In the genomic region with DNA sequence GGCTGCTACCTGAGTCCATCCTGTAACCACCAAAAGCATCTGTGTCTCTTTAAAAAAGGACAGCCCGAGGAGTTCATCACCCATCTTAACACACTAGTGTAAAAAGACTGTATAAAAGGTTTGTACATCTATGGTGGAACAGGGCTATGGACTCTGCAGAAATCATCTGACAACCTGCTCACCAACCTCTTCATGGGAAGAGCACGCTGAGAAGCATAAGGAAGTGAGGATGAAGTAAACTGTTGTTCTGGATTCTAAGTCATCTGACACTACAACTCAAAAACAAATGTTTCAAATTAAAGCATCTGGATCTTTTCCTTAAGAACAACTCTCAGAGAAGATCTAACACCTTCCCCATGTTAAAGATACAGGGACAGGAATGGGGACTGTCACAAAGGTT, we compare ENCODE assay signal across 19 cellular contexts. TPM values are rescaled to one million over a fixed set of nuclear protein-coding genes. Genes with fewer than 3 reads are reported as not detected.
DNase-seq lines count a peak whose midpoint lies in the region; ATAC-seq, FAIRE-seq and TF ChIP-seq lines count a peak whose summit lies in the region.
"Had no signal": no experiment of that assay in that cellular context is flagged by ENCODE, and none has a peak within 500 bp of the region (broad histone marks: within the 10 kb centered on the region; RNA-seq: fewer than 3 reads in every experiment).

No MANE protein-coding gene starts in this region.

- TF ChIP-seq CTCF in HepG2 (CRISPR knock-in tag; IDR thresholded peaks at IDR 0.05) (no peak), right lobe of liver (IDR thresholded peaks at IDR 0.05) (no peak), endothelial cell of umbilical vein (IDR thresholded peaks at IDR 0.05; ENCODE audit: extremely low read depth in 1 of 2, insufficient read depth in 1 of 2, low read depth in 1 of 2, low read length in 2 of 2) (no peak), parathyroid adenoma (IDR thresholded peaks at IDR 0.05) (no peak), vagina (IDR thresholded peaks at IDR 0.05) (no peak)

- no peak for TF ChIP-seq POLR2A in HepG2 (IDR thresholded peaks at IDR 0.05; ENCODE audit: insufficient read depth in 1 of 2, low read depth in 2 of 2, low read length in 2 of 2)
- TF ChIP-seq POLR2A in right lobe of liver (IDR thresholded peaks at IDR 0.05) = no peak
- no peak for TF ChIP-seq POLR2A in endothelial cell of umbilical vein (IDR thresholded peaks at IDR 0.05; ENCODE audit: low read depth, low read length)
- no peak for TF ChIP-seq POLR2A in vagina (IDR thresholded peaks at IDR 0.05)

- H3K79me2 ChIP-seq in HepG2 (ENCODE audit: insufficient read depth, low read length) (peaks cover 100% of the 10 kb centered on the region), endothelial cell of umbilical vein (ENCODE audit: control insufficient read depth, insufficient read depth, low read length) (peaks cover 76% of the 10 kb centered on the region), parathyroid adenoma (peaks cover 28% of the 10 kb centered on the region)

- peaks cover 13% of the 10 kb centered on the region for H3K9me3 ChIP-seq in HepG2 (ENCODE audit: low read length)
- no peaks in the 10 kb centered on the region for H3K9me3 ChIP-seq in right lobe of liver
- no peaks in the 10 kb centered on the region for H3K9me3 ChIP-seq in endothelial cell of umbilical vein (replicated peaks; ENCODE audit: control insufficient read depth, insufficient read depth, low read length)
- H3K9me3 ChIP-seq in parathyroid adenoma (ENCODE audit: control insufficient read depth, low read length) = no peaks in the 10 kb centered on the region
- H3K9me3 ChIP-seq in vagina = no peaks in the 10 kb centered on the region

- WGBS in HepG2 (ENCODE audit: low lambda C conversion rate) = 87% methylated on average over 2 of the region's 2 CpGs
- 47% methylated on average over 2 of the region's 2 CpGs for WGBS in right lobe of liver (ENCODE audit: insufficient coverage, low coverage, low lambda C conversion rate, missing lambda C conversion rate)

- DNase-seq in HepG2 (ENCODE audit: low spot score) (no peak), right lobe of liver (no peak), endothelial cell of umbilical vein (ENCODE audit: low read depth, low spot score) (peak; percentile 58), vagina (ENCODE audit: extremely low spot score in 2 of 2) (no peak), GM19238 (ENCODE audit: insufficient read length, low spot score) (no peak)
- DNase-seq: activated CD8-positive, alpha-beta T cell treated with anti-CD3 and anti-CD28 coated beads for 36 hours; activated T-cell treated with anti-CD3 and anti-CD28 coated beads, Interleukin-2, amount 50 U/mL, for 4 hours; effector CD8-positive, alpha-beta T cell; foreskin fibroblast; MM.1S; NCI-H187; RPMI8226; stimulated activated naive CD8-positive, alpha-beta T cell treated with anti-CD3 and anti-CD28 coated beads, Interleukin-15, amount 100 ng/mL, for 72 hours; SW 1271 had no signal

- H3K4me3 ChIP-seq in HepG2 (replicated peaks in 1 of 3; ENCODE audit: insufficient read depth in 1 of 3, low read depth in 2 of 3, low read length in 3 of 3) (no peak overlapping the region), right lobe of liver (no peak overlapping the region), endothelial cell of umbilical vein (replicated peaks in 1 of 3; ENCODE audit: insufficient read depth in 1 of 3, low read depth in 1 of 3, low read length in 3 of 3) (no peak overlapping the region), parathyroid adenoma (ENCODE audit: low read depth, low read length) (no peak overlapping the region), vagina (peak overlapping the region in 1 of 2 donors; percentile 0)

- no peak overlapping the region for H2AFZ ChIP-seq in HepG2 (ENCODE audit: low read length)
- no peak overlapping the region for H2AFZ ChIP-seq in endothelial cell of umbilical vein (ENCODE audit: low read depth, low read length)
- no peak overlapping the region for H2AFZ ChIP-seq in parathyroid adenoma

- H3K4me1 ChIP-seq in HepG2 (ENCODE audit: insufficient read depth, low read length) = peaks cover 71% of the 10 kb centered on the region
- peaks cover 0 to 83% (median 22%) of the 10 kb centered on the region in 4 donors for H3K4me1 ChIP-seq in right lobe of liver
- peaks cover 30% of the 10 kb centered on the region for H3K4me1 ChIP-seq in endothelial cell of umbilical vein (ENCODE audit: control insufficient read depth, extremely low read depth, insufficient read depth, low read length)
- peaks cover 18% of the 10 kb centered on the region for H3K4me1 ChIP-seq in parathyroid adenoma
- peaks cover 90% of the 10 kb centered on the region for H3K4me1 ChIP-seq in vagina

- TF ChIP-seq EP300 in HepG2 (IDR thresholded peaks at IDR 0.05; ENCODE audit: low read depth in 2 of 2, low read length in 2 of 2) (no peak), HepG2 (CRISPR knock-in tag; IDR thresholded peaks at IDR 0.05; ENCODE audit: borderline replicate concordance) (no peak)

- dilution Hi-C loops in endothelial cell of umbilical vein (cut with MboI; ENCODE audit: extremely low pct_ligation_motif_present, low sequenced_read_pairs) = no loop called here

- H3K36me3 ChIP-seq in HepG2 (replicated peaks in 1 of 2; ENCODE audit: control insufficient read depth in 1 of 2, insufficient read depth in 2 of 2, low read length in 2 of 2) = peaks cover 0 to 14% of the 10 kb centered on the region in 2 experiments; a peak in 2 of 5 replicates
- H3K36me3 ChIP-seq in right lobe of liver = no peaks in the 10 kb centered on the region
- no peaks in the 10 kb centered on the region for H3K36me3 ChIP-seq in endothelial cell of umbilical vein (ENCODE audit: control insufficient read depth in 2 of 2, extremely low read depth in 1 of 2, insufficient read depth in 2 of 2, low read length in 2 of 2)
- H3K36me3 ChIP-seq in parathyroid adenoma (ENCODE audit: control insufficient read depth, insufficient read depth, low read length) = no peaks in the 10 kb centered on the region
- H3K36me3 ChIP-seq in vagina = peaks cover 0 to under 1% of the 10 kb centered on the region in 2 donors

- no peaks in the 10 kb centered on the region for H3K9me1 ChIP-seq in endothelial cell of umbilical vein (replicated peaks; ENCODE audit: control insufficient read depth, extremely low read depth, insufficient read depth, low read length)

- H3K27me3 ChIP-seq in HepG2 (ENCODE audit: control insufficient read depth in 1 of 2, insufficient read depth in 2 of 2, low read length in 2 of 2) = peaks cover 0 to 4% of the 10 kb centered on the region in 2 experiments; a peak in 1 of 5 replicates
- H3K27me3 ChIP-seq in right lobe of liver = no peaks in the 10 kb centered on the region
- no peaks in the 10 kb centered on the region for H3K27me3 ChIP-seq in endothelial cell of umbilical vein (ENCODE audit: control insufficient read depth in 2 of 2, insufficient read depth in 2 of 2, low read length in 2 of 2)
- H3K27me3 ChIP-seq in parathyroid adenoma (ENCODE audit: control insufficient read depth, insufficient read depth, low read length) = no peaks in the 10 kb centered on the region
- H3K27me3 ChIP-seq in vagina = no peaks in the 10 kb centered on the region

- 0 out of 2 replicates have a peak overlapping the region, but pooled peaks have one; percentile 9 for H3K4me2 ChIP-seq in HepG2 (ENCODE audit: low read depth, low read length)
- H3K4me2 ChIP-seq in endothelial cell of umbilical vein (ENCODE audit: insufficient read depth, low read length) = no peak overlapping the region
- H3K4me2 ChIP-seq in parathyroid adenoma (ENCODE audit: low read length) = peak overlapping the region; percentile 16

- CTCF ChIA-PET in HepG2 (lab: Yijun Ruan, JAX; ENCODE audit: low intra/inter-chr PET ratio, low total read pairs) (no interaction called here), endothelial cell of umbilical vein (lab: Charles Lee) (interaction anchor here (0.6 to 1.4 kb wide), 3 partner anchors 9 to 64 kb away, joined by 3 to 7 read pairs (median 3); no protein-coding TSS in a partner anchor)

- H4K20me1 ChIP-seq in HepG2 (ENCODE audit: insufficient read depth, low read length) = peaks cover 42% of the 10 kb centered on the region
- no peaks in the 10 kb centered on the region for H4K20me1 ChIP-seq in endothelial cell of umbilical vein (replicated peaks; ENCODE audit: control insufficient read depth, extremely low read depth, insufficient read depth, low read length)

- intact Hi-C loops in HepG2 (cut with micrococcal nuclease; ENCODE audit: unreplicated experiment) (no loop called here), right lobe of liver (cut with DNase I) (no loop called here), endothelial cell of umbilical vein (cut with micrococcal nuclease) (no loop called here), vagina (cut with DNase I) (loop anchor here (10.0 kb wide), 1 partner anchor 1719 kb away; the partner anchor contains the start of gene AHI1)

- FAIRE-seq in HepG2 (lab: Jason Lieb, UNC) (peak; percentile 39), endothelial cell of umbilical vein (lab: Jason Lieb, UNC) (no peak)

- ATAC-seq in HepG2 = no peak
- no peak for ATAC-seq in right lobe of liver
- no peak for ATAC-seq in GM18502 (IDR thresholded peaks at IDR 0.05; ENCODE audit: poor library complexity, unreplicated experiment)
- no peak for ATAC-seq in GM19023 (IDR thresholded peaks at IDR 0.05; ENCODE audit: unreplicated experiment)
- ATAC-seq: activated CD8-positive, alpha-beta T cell treated with anti-CD3 and anti-CD28 coated beads for 36 hours; activated T-cell treated with anti-CD3 and anti-CD28 coated beads, Interleukin-2, amount 50 U/mL, for 4 hours; stimulated activated naive CD8-positive, alpha-beta T cell treated with anti-CD3 and anti-CD28 coated beads, Interleukin-15, amount 100 ng/mL, for 72 hours had no signal

- BruUV-seq in HepG2 (replicated peaks; lab: Mats Ljungman, UMichigan) (no TSS peak), endothelial cell of umbilical vein (replicated peaks; lab: Mats Ljungman, UMichigan) (no TSS peak)

- POLR2A ChIA-PET in HepG2 (lab: Yijun Ruan, JAX) (no interaction called here), endothelial cell of umbilical vein (lab: Charles Lee) (no interaction called here)

- no peak for TF ChIP-seq RAD21 in HepG2 (CRISPR knock-in tag; IDR thresholded peaks at IDR 0.05)

- in situ Hi-C loops in HepG2 (cut with HindIII; ENCODE audit: extremely low pct_ligation_motif_present, low pct_unique_long_range_greater_than_20kb) = no loop called here

- H3K27ac ChIP-seq in HepG2 (ENCODE audit: extremely low read length, insufficient read depth, low read length) (no peak overlapping the region), right lobe of liver (no peak overlapping the region), endothelial cell of umbilical vein (ENCODE audit: insufficient read depth, low read depth, low read length) (no peak overlapping the region), parathyroid adenoma (no peak overlapping the region), vagina (peak overlapping the region; percentile 48)

- H3K9ac ChIP-seq in HepG2 (ENCODE audit: insufficient read depth, low read depth, low read length) = no peak overlapping the region
- no peak overlapping the region for H3K9ac ChIP-seq in endothelial cell of umbilical vein (replicated peaks; ENCODE audit: extremely low read depth, insufficient read depth, low read length)
- H3K9ac ChIP-seq in parathyroid adenoma = no peak overlapping the region

RNA-seq across cellular contexts. Expression of gene IFNGR1, which starts 5.4 kb away (rescaled TPM):
- total RNA-seq in HepG2 (2016; rRNA removed; fragmentation: Illumina TruSeq; extraction: Trizol) (48.9 and 82.8 TPM in 2 replicates), right lobe of liver (10 to 100 TPM; 25.8 to 88.8 (median 37.4) TPM), endothelial cell of umbilical vein (27.5 and 31.2 TPM in 2 replicates), vagina (76.6 TPM)
- total RNA-seq in HepG2 (2016; cell fraction: cytosol; rRNA removed; fragmentation: Illumina TruSeq; extraction: Trizol; ENCODE audit: low read depth) = 8.4 and 9.4 TPM in 2 replicates
- total RNA-seq in HepG2 (2016; cell fraction: insoluble cytoplasmic fraction; rRNA removed; fragmentation: Illumina TruSeq; extraction: Trizol) = 45.8 and 85.1 TPM in 2 replicates
- 20.8 and 24.3 TPM in 2 replicates for total RNA-seq in HepG2 (2016; cell fraction: membrane; rRNA removed; fragmentation: Illumina TruSeq; extraction: Trizol)
- 88.6 and 101 TPM in 2 replicates for total RNA-seq in HepG2 (2016; cell fraction: nucleus; rRNA removed; fragmentation: Illumina TruSeq; extraction: Trizol)
- polyA plus RNA-seq in HepG2 (2011; rRNA removed) (71.6 and 87.8 TPM in 2 replicates), endothelial cell of umbilical vein (14.3 and 19.1 TPM in 2 replicates)
- polyA plus RNA-seq in HepG2 (2011; cell fraction: cytosol; rRNA removed) = 34.2 and 50.3 TPM in 2 replicates
- polyA plus RNA-seq in HepG2 (2011; cell fraction: nucleus; rRNA removed) = 31.2 and 32.5 TPM in 2 replicates
- polyA plus RNA-seq in HepG2 (2012) = 50.2 and 52.0 TPM in 2 replicates
- polyA plus RNA-seq in HepG2 (2016; cell fraction: cytosol; fragmentation: Illumina TruSeq; extraction: Trizol; ENCODE audit: low read depth) = 4.8 and 5.5 TPM in 2 replicates
- 37.4 and 39.7 TPM in 2 replicates for polyA plus RNA-seq in HepG2 (2016; cell fraction: insoluble cytoplasmic fraction; fragmentation: Illumina TruSeq; extraction: Trizol; ENCODE audit: low read depth)
- polyA plus RNA-seq in HepG2 (2016; cell fraction: membrane; fragmentation: Illumina TruSeq; extraction: Trizol; ENCODE audit: low read depth) = 10.2 and 10.4 TPM in 2 replicates
- polyA plus RNA-seq in HepG2 (2016; cell fraction: nucleus; fragmentation: Illumina TruSeq; extraction: Trizol; ENCODE audit: insufficient read depth, low read depth) = 112 and 116 TPM in 2 replicates
- polyA minus RNA-seq in HepG2 (2011; rRNA and poly(A)+ RNA removed; ENCODE audit: low replicate concordance) = 37.9 and 170 TPM in 2 replicates
- 54.0 and 55.4 TPM in 2 replicates for polyA minus RNA-seq in HepG2 (2011; cell fraction: cytosol; rRNA and poly(A)+ RNA removed)
- 95.2 and 116 TPM in 2 replicates for polyA minus RNA-seq in HepG2 (2011; cell fraction: nucleus; rRNA and poly(A)+ RNA removed)
- polyA plus RNA-seq in endothelial cell of umbilical vein (2011; cell fraction: cytosol; rRNA removed) = 20.6 and 25.8 TPM in 2 replicates
- 26.0 and 33.4 TPM in 2 replicates for polyA plus RNA-seq in endothelial cell of umbilical vein (2011; cell fraction: nucleus; rRNA removed)
- 33.7 and 38.5 TPM in 2 replicates for polyA plus RNA-seq in endothelial cell of umbilical vein (2012)
- polyA minus RNA-seq in endothelial cell of umbilical vein = 71.0 and 77.5 TPM in 2 replicates
- 10.3 TPM for polyA minus RNA-seq in endothelial cell of umbilical vein (2011; cell fraction: cytosol; rRNA and poly(A)+ RNA removed)
- 39.0 and 43.9 TPM in 2 replicates for polyA minus RNA-seq in endothelial cell of umbilical vein (2011; cell fraction: nucleus; rRNA and poly(A)+ RNA removed)

RNA-seq across cellular contexts. Expression of gene IL22RA2, which starts 40.4 kb away (rescaled TPM):
- total RNA-seq in HepG2 (2016; rRNA removed; fragmentation: Illumina TruSeq; extraction: Trizol) = not detected in 2 replicates
- not detected in 2 replicates for total RNA-seq in HepG2 (2016; cell fraction: cytosol; rRNA removed; fragmentation: Illumina TruSeq; extraction: Trizol; ENCODE audit: low read depth)
- total RNA-seq in HepG2 (2016; cell fraction: insoluble cytoplasmic fraction; rRNA removed; fragmentation: Illumina TruSeq; extraction: Trizol) = not detected in 2 replicates
- not detected in 2 replicates for total RNA-seq in HepG2 (2016; cell fraction: membrane; rRNA removed; fragmentation: Illumina TruSeq; extraction: Trizol)
- total RNA-seq in HepG2 (2016; cell fraction: nucleus; rRNA removed; fragmentation: Illumina TruSeq; extraction: Trizol) = not detected in 2 replicates
- polyA plus RNA-seq in HepG2 (2011; rRNA removed) = not detected in 2 replicates
- not detected in 2 replicates for polyA plus RNA-seq in HepG2 (2011; cell fraction: cytosol; rRNA removed)
- not detected in 2 replicates for polyA plus RNA-seq in HepG2 (2011; cell fraction: nucleus; rRNA removed)
- polyA plus RNA-seq in HepG2 (2012) = not detected in 2 replicates
- not detected in 2 replicates for polyA plus RNA-seq in HepG2 (2016; cell fraction: cytosol; fragmentation: Illumina TruSeq; extraction: Trizol; ENCODE audit: low read depth)
- polyA plus RNA-seq in HepG2 (2016; cell fraction: insoluble cytoplasmic fraction; fragmentation: Illumina TruSeq; extraction: Trizol; ENCODE audit: low read depth) = not detected in 2 replicates
- not detected in 2 replicates for polyA plus RNA-seq in HepG2 (2016; cell fraction: membrane; fragmentation: Illumina TruSeq; extraction: Trizol; ENCODE audit: low read depth)
- not detected in 2 replicates for polyA plus RNA-seq in HepG2 (2016; cell fraction: nucleus; fragmentation: Illumina TruSeq; extraction: Trizol; ENCODE audit: insufficient read depth, low read depth)
- polyA minus RNA-seq in HepG2 (2011; rRNA and poly(A)+ RNA removed; ENCODE audit: low replicate concordance) = not detected in 2 replicates
- polyA minus RNA-seq in HepG2 (2011; cell fraction: cytosol; rRNA and poly(A)+ RNA removed) = not detected in 2 replicates
- polyA minus RNA-seq in HepG2 (2011; cell fraction: nucleus; rRNA and poly(A)+ RNA removed) = not detected in 2 replicates
- total RNA-seq in right lobe of liver = not detected
- total RNA-seq in endothelial cell of umbilical vein = not detected in 2 replicates
- not detected in 2 replicates for polyA plus RNA-seq in endothelial cell of umbilical vein
- not detected in 2 replicates for polyA plus RNA-seq in endothelial cell of umbilical vein (2011; cell fraction: cytosol; rRNA removed)
- polyA plus RNA-seq in endothelial cell of umbilical vein (2011; cell fraction: nucleus; rRNA removed) = not detected in 2 replicates
- polyA plus RNA-seq in endothelial cell of umbilical vein (2012) = not detected in 2 replicates
- not detected in 2 replicates for polyA minus RNA-seq in endothelial cell of umbilical vein
- not detected for polyA minus RNA-seq in endothelial cell of umbilical vein (2011; cell fraction: cytosol; rRNA and poly(A)+ RNA removed)
- polyA minus RNA-seq in endothelial cell of umbilical vein (2011; cell fraction: nucleus; rRNA and poly(A)+ RNA removed) = not detected in 2 replicates
- total RNA-seq in vagina = not detected
- total RNA-seq: activated CD8-positive, alpha-beta T cell treated with anti-CD3 and anti-CD28 coated beads for 36 hours; activated T-cell treated with anti-CD3 and anti-CD28 coated beads, Interleukin-2, amount 50 U/mL, for 4 hours had no signal
- polyA plus RNA-seq: AG04450, neural cell had no signal
